28 cellular contexts compared by ENCODE assay signal in the genomic region with DNA sequence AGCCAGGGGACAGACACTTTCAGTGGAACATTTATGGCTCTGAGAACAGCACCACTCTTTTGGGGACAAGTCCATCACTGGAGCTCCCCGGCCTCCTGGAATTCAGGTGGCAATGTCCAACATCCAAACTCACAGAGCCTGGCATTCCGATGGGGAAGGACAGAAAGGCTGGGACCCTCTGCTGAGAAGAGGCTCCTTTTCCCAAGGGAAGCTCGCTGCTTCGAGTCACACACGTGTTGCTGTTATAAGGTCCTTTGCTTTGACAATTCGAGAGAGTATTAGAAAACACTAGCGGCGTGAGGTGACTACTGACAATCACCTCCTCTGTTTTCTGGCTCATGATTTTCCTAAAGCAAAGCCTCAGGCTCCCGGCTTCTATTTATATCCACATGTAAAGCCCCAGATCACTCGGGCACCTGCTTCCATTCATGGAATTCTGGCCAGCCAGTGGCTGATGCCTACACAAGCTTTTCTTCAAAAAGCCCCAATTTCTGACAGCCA.
DNase-seq lines count a peak whose midpoint lies in the region; ATAC-seq and TF ChIP-seq lines count a peak whose summit lies in the region.
"Had no signal": no experiment of that assay in that cellular context is flagged by ENCODE, and none has a peak within 500 bp of the region (broad histone marks: within the 10 kb centered on the region; RNA-seq: fewer than 3 reads in every experiment).

No MANE protein-coding gene starts in this region.

- no peaks in the 10 kb centered on the region for H3K9me3 ChIP-seq in right atrium auricular region
- H3K9me3 ChIP-seq: esophagus squamous epithelium, SJCRH30, testis had no signal

- H3K4me1 ChIP-seq in right atrium auricular region, result peaks cover 0 to 64% of the 10 kb centered on the region in 2 donors
- H3K4me1 ChIP-seq: SJCRH30 had no signal

- no peaks in the 10 kb centered on the region for H3K27me3 ChIP-seq in right atrium auricular region
- H3K27me3 ChIP-seq: esophagus squamous epithelium, SJCRH30, testis had no signal

- H3K4me3 ChIP-seq in right atrium auricular region, result no peak overlapping the region
- H3K4me3 ChIP-seq: esophagus squamous epithelium, GM23338, SJCRH30, testis had no signal

- ATAC-seq in Right ventricle myocardium inferior (no peak), left cardiac atrium (no peak), sciatic nerve (no peak), HG03469 (IDR thresholded peaks at IDR 0.05; ENCODE audit: unreplicated experiment) (no peak), GM21786 (IDR thresholded peaks at IDR 0.05; ENCODE audit: unreplicated experiment) (no peak)
- ATAC-seq: GM23338; Panc1; stimulated activated memory B cell treated with anti-CD40 and anti-IgM and Interleukin-4, amounts not matched to agents 10 μg/mL and 1 μg/mL and 100 μg/mL, for 72 hours; WTC11 had no signal

- intact Hi-C loops in Right ventricle myocardium inferior (cut with DNase I) (no loop called here), left cardiac atrium (cut with DNase I) (no loop called here), sciatic nerve (cut with DNase I) (no loop called here)

- peak; percentile 30 for DNase-seq in Right ventricle myocardium inferior (ENCODE audit: missing footprints)
- no peak for DNase-seq in left cardiac atrium
- no peak for DNase-seq in right atrium auricular region (ENCODE audit: low spot score)
- peak; percentile 27 for DNase-seq in sciatic nerve (ENCODE audit: low spot score)
- no peak for DNase-seq in central memory CD4-positive, alpha-beta T cell
- no peak for DNase-seq in NCI-H510A treated with DMSO at 0.1 percent for 48 hours (lab: John Stamatoyannopoulos, UW)
- DNase-seq: 8988T; activated CD4-positive, alpha-beta T cell treated with anti-CD3 and anti-CD28 coated beads, Interleukin-2, amount 50 U/mL, for 1 hour; activated naive CD4-positive, alpha-beta T cell treated with anti-CD3 and anti-CD28 coated beads, Interleukin-2, amount 50 U/mL, for 16 hours; amniotic stem cell; EL; esophagus squamous epithelium; foreskin melanocyte; hippocampal formation; naive B cell; NCI-H1694; NCI-H510A; retina; SJCRH30; stimulated activated CD4-positive, alpha-beta T cell treated with anti-CD3 and anti-CD28 coated beads, Interleukin-4, amount 100 ng/mL, for 24 hours; T1000; testis had no signal

- TF ChIP-seq CTCF in right atrium auricular region (IDR thresholded peaks at IDR 0.05), result no peak

- H3K27ac ChIP-seq in right atrium auricular region, result peak overlapping the region; percentile 72 to 79
- H3K27ac ChIP-seq: SJCRH30 had no signal

- peaks cover 19% of the 10 kb centered on the region for H3K36me3 ChIP-seq in right atrium auricular region

Comparison
In these comparisons a context has a peak if more than half of its experiments do, and no peak if none do; other contexts are left out.
1. DNase-seq: peak in Right ventricle myocardium inferior (single experiment) and sciatic nerve (single experiment); none in left cardiac atrium (single experiment), right atrium auricular region (single experiment), central memory CD4-positive, alpha-beta T cell (single experiment) and NCI-H510A treated with DMSO at 0.1 percent for 48 hours (single experiment).